In genomic region chr11:47154738-47155570, GRCh38 we compare ENCODE assay signal across 13 cellular contexts. TPM values are rescaled to one million over a fixed set of nuclear protein-coding genes. Genes with fewer than 3 reads are reported as not detected.
DNase-seq lines count a peak whose midpoint lies in the region; ATAC-seq and TF ChIP-seq lines count a peak whose summit lies in the region.
"Had no signal": no experiment of that assay in that cellular context is flagged by ENCODE, and none has a peak within 500 bp of the region (broad histone marks: within the 10 kb centered on the region; RNA-seq: fewer than 3 reads in every experiment).

No MANE protein-coding gene starts in this region.

- peaks cover 7% of the 10 kb centered on the region for H3K4me1 ChIP-seq in neural progenitor cell

- H3K9ac ChIP-seq in neural progenitor cell: no peak overlapping the region

- no peaks in the 10 kb centered on the region for H3K36me3 Mint-ChIP-seq in activated naive CD8-positive, alpha-beta T cell treated with anti-CD3 and anti-CD28 coated beads, Interleukin-2, amount 50 U/mL, for 24 hours (ENCODE audit: low read depth)
- H3K36me3 Mint-ChIP-seq in neural progenitor cell: peaks cover 11% of the 10 kb centered on the region

- H3K9me3 ChIP-seq in neural progenitor cell (ENCODE audit: low read depth): no peaks in the 10 kb centered on the region

- H4K20me1 ChIP-seq in neural progenitor cell (ENCODE audit: low read depth): peaks cover 15% of the 10 kb centered on the region

- no peak overlapping the region for H3K4me3 Mint-ChIP-seq in activated naive CD8-positive, alpha-beta T cell treated with anti-CD3 and anti-CD28 coated beads, Interleukin-2, amount 50 U/mL, for 24 hours
- no peak overlapping the region for H3K4me3 Mint-ChIP-seq in neural progenitor cell

- no peak overlapping the region for H2AFZ ChIP-seq in neural progenitor cell (replicated peaks)

- DNase-seq in G401 (ENCODE audit: low spot score) (peak; percentile 87), Kasumi-1 (lab: John Stamatoyannopoulos, UW) (peak; percentile 46 to 52), neural progenitor cell (ENCODE audit: low spot score) (no peak), GM13977 (ENCODE audit: low spot score) (no peak)
- peak; percentile 23 for DNase-seq in activated naive CD8-positive, alpha-beta T cell treated with anti-CD3 and anti-CD28 coated beads, Interleukin-2, amount 50 U/mL, for 24 hours
- DNase-seq: Calu3; NCI-H1694; stimulated activated CD4-positive, alpha-beta T cell treated with anti-CD3 and anti-CD28 coated beads, Interleukin-2, amount 100 ng/mL, for 24 hours; SW 1271 had no signal

- TF ChIP-seq CTCF in neural progenitor cell (IDR thresholded peaks at IDR 0.05): no peak
- TF ChIP-seq CTCF in GM13977 (IDR thresholded peaks at IDR 0.05; ENCODE audit: extremely low read depth, insufficient read depth, missing control alignments): no peak

- no peaks in the 10 kb centered on the region for H3K27me3 Mint-ChIP-seq in activated naive CD8-positive, alpha-beta T cell treated with anti-CD3 and anti-CD28 coated beads, Interleukin-2, amount 50 U/mL, for 24 hours
- peaks cover 2% of the 10 kb centered on the region for H3K27me3 Mint-ChIP-seq in neural progenitor cell (ENCODE audit: insufficient read depth, low read depth)

- no peaks in the 10 kb centered on the region for H3K9me3 Mint-ChIP-seq in activated naive CD8-positive, alpha-beta T cell treated with anti-CD3 and anti-CD28 coated beads, Interleukin-2, amount 50 U/mL, for 24 hours
- H3K9me3 Mint-ChIP-seq in neural progenitor cell: no peaks in the 10 kb centered on the region

- H3K4me2 ChIP-seq in neural progenitor cell: no peak overlapping the region

- H3K4me3 ChIP-seq in neural progenitor cell: no peak overlapping the region
- H3K4me3 ChIP-seq: GM12878 had no signal

- H3K27ac ChIP-seq in neural progenitor cell: no peak overlapping the region

- H3K79me2 ChIP-seq in neural progenitor cell (ENCODE audit: low read depth): no peaks in the 10 kb centered on the region

- H3F3A ChIP-seq in neural progenitor cell (ENCODE audit: low read depth): peaks cover 16% of the 10 kb centered on the region

- H3K27me3 ChIP-seq in neural progenitor cell: no peaks in the 10 kb centered on the region

- H3K36me3 ChIP-seq in neural progenitor cell: no peaks in the 10 kb centered on the region

- H3K27ac Mint-ChIP-seq in activated naive CD8-positive, alpha-beta T cell treated with anti-CD3 and anti-CD28 coated beads, Interleukin-2, amount 50 U/mL, for 24 hours: peak overlapping the region; percentile 38
- peak overlapping the region; percentile 15 for H3K27ac Mint-ChIP-seq in neural progenitor cell

- peak; percentile 47 for ATAC-seq in activated naive CD8-positive, alpha-beta T cell treated with anti-CD3 and anti-CD28 coated beads, Interleukin-2, amount 50 U/mL, for 24 hours
- ATAC-seq in HG03565 (IDR thresholded peaks at IDR 0.05; ENCODE audit: unreplicated experiment): no peak
- ATAC-seq in GM19035 (IDR thresholded peaks at IDR 0.05; ENCODE audit: unreplicated experiment): no peak
- ATAC-seq: esophagus mucosa, GM12878 had no signal

- peaks cover 32% of the 10 kb centered on the region for H3K4me1 Mint-ChIP-seq in activated naive CD8-positive, alpha-beta T cell treated with anti-CD3 and anti-CD28 coated beads, Interleukin-2, amount 50 U/mL, for 24 hours
- peaks cover 31% of the 10 kb centered on the region for H3K4me1 Mint-ChIP-seq in neural progenitor cell

- in situ Hi-C loops in G401 (cut with HindIII; ENCODE audit: low sequenced_read_pairs) (no loop called here), GM13977 (cut with MboI; ENCODE audit: low pct_unique_long_range_greater_than_20kb, low sequenced_read_pairs, unreplicated experiment) (loop anchor here (10.0 kb wide), 2 partner anchors 230 to 270 kb away; no protein-coding TSS in a partner anchor)

RNA-seq across cellular contexts. Expression of gene ARFGAP2, which starts 21.7 kb away (rescaled TPM):
- 119 and 166 TPM in 2 replicates for total RNA-seq in G401 (2014; rRNA removed; shearing (Covaris generic))
- 95.0 and 160 TPM in 2 replicates for total RNA-seq in neural progenitor cell (ENCODE audit: low replicate concordance)

RNA-seq across cellular contexts. Expression of gene PACSIN3, which starts 31.3 kb away (rescaled TPM):
- total RNA-seq in G401 (2014; rRNA removed; shearing (Covaris generic)): 83.4 and 88.1 TPM in 2 replicates
- 7.1 and 11.2 TPM in 2 replicates for total RNA-seq in neural progenitor cell (ENCODE audit: low replicate concordance)

RNA-seq across cellular contexts. Expression of gene DDB2, which starts 59.8 kb away (rescaled TPM):
- total RNA-seq in G401 (2014; rRNA removed; shearing (Covaris generic)): 53.2 and 53.4 TPM in 2 replicates
- total RNA-seq in neural progenitor cell (ENCODE audit: low replicate concordance): 61.4 and 76.9 TPM in 2 replicates

Comparison
In these comparisons a context has a peak if more than half of its experiments do, and no peak if none do; other contexts are left out.
1. DNase-seq: peak in G401 (single experiment), Kasumi-1 (2 of 2) and activated naive CD8-positive, alpha-beta T cell treated with anti-CD3 and anti-CD28 coated beads, Interleukin-2, amount 50 U/mL, for 24 hours (single experiment); none in neural progenitor cell (single experiment) and GM13977 (single experiment).